Comparison of ENCODE assay signal across 9 cellular contexts in genomic region chr7:137895301-137896201, GRCh38. TPM values are rescaled to one million over a fixed set of nuclear protein-coding genes. Genes with fewer than 3 reads are reported as not detected.
A peak's percentile ranks its signal among the peaks of the same experiment; 100 is the strongest.
DNase-seq lines count a peak whose midpoint lies in the region; ATAC-seq lines count a peak whose summit lies in the region.
"Had no signal": no experiment of that assay in that cellular context is flagged by ENCODE, and none has a peak within 500 bp of the region (broad histone marks: within the 10 kb centered on the region; RNA-seq: fewer than 3 reads in every experiment).

No MANE protein-coding gene starts in this region.

- peak overlapping the region; percentile 90 for H3K27ac Mint-ChIP-seq in activated T-helper 1 cell treated with anti-CD3 and anti-CD28 coated beads, Interleukin-12 subunit alpha, Interleukin-12 subunit beta, Interleukin-2, Interleukin-4 antibody, amounts not matched to agents 30 ng/mL and 10 ng/mL and 1 ng/mL, durations not matched to agents 14 hours and 24 hours and 36 hours

- no peaks in the 10 kb centered on the region for H3K9me3 Mint-ChIP-seq in activated T-helper 1 cell treated with anti-CD3 and anti-CD28 coated beads, Interleukin-12 subunit alpha, Interleukin-12 subunit beta, Interleukin-2, Interleukin-4 antibody, amounts not matched to agents 30 ng/mL and 10 ng/mL and 1 ng/mL, durations not matched to agents 14 hours and 24 hours and 36 hours

- no peaks in the 10 kb centered on the region for H3K27me3 Mint-ChIP-seq in activated T-helper 1 cell treated with anti-CD3 and anti-CD28 coated beads, Interleukin-12 subunit alpha, Interleukin-12 subunit beta, Interleukin-2, Interleukin-4 antibody, amounts not matched to agents 30 ng/mL and 10 ng/mL and 1 ng/mL, durations not matched to agents 14 hours and 24 hours and 36 hours (ENCODE audit: insufficient read depth)

- ATAC-seq in GM18502 (IDR thresholded peaks at IDR 0.05; ENCODE audit: poor library complexity, unreplicated experiment) (peak; percentile 79), GM19397 (IDR thresholded peaks at IDR 0.05; ENCODE audit: unreplicated experiment) (peak; percentile 59), HG03025 (IDR thresholded peaks at IDR 0.05; ENCODE audit: low FRiP score, unreplicated experiment) (peak; percentile 63)

- intact Hi-C loops in activated T-helper 1 cell treated with anti-CD3 and anti-CD28 coated beads, Interleukin-12 subunit alpha, Interleukin-12 subunit beta, Interleukin-2, Interleukin-4 antibody, amounts not matched to agents 30 ng/mL and 10 ng/mL and 1 ng/mL, durations not matched to agents 14 hours and 24 hours and 36 hours (cut with micrococcal nuclease) = loop anchor here (1.0 to 5.0 kb wide), 5 partner anchors 13 to 1913 kb away; no protein-coding TSS in a partner anchor

- peaks cover 50% of the 10 kb centered on the region for H3K4me1 Mint-ChIP-seq in activated T-helper 1 cell treated with anti-CD3 and anti-CD28 coated beads, Interleukin-12 subunit alpha, Interleukin-12 subunit beta, Interleukin-2, Interleukin-4 antibody, amounts not matched to agents 30 ng/mL and 10 ng/mL and 1 ng/mL, durations not matched to agents 14 hours and 24 hours and 36 hours (ENCODE audit: low read depth)

- H3K4me3 Mint-ChIP-seq in activated T-helper 1 cell treated with anti-CD3 and anti-CD28 coated beads, Interleukin-12 subunit alpha, Interleukin-12 subunit beta, Interleukin-2, Interleukin-4 antibody, amounts not matched to agents 30 ng/mL and 10 ng/mL and 1 ng/mL, durations not matched to agents 14 hours and 24 hours and 36 hours = peak overlapping the region; percentile 60

- peaks cover 38% of the 10 kb centered on the region for H3K36me3 Mint-ChIP-seq in activated T-helper 1 cell treated with anti-CD3 and anti-CD28 coated beads, Interleukin-12 subunit alpha, Interleukin-12 subunit beta, Interleukin-2, Interleukin-4 antibody, amounts not matched to agents 30 ng/mL and 10 ng/mL and 1 ng/mL, durations not matched to agents 14 hours and 24 hours and 36 hours (ENCODE audit: low read depth)

- no peak for DNase-seq in activated T-helper 1 cell treated with anti-CD3 and anti-CD28 coated beads, Interleukin-12 subunit alpha, Interleukin-12 subunit beta, Interleukin-2, Interleukin-4 antibody, amounts not matched to agents 30 ng/mL and 10 ng/mL and 1 ng/mL, durations not matched to agents 14 hours and 24 hours and 36 hours (ENCODE audit: low spot score)
- DNase-seq in LoVo (ENCODE audit: low spot score) (no peak), SHP77 treated with DMSO at 0.1 percent for 48 hours (lab: John Stamatoyannopoulos, UW) (no peak), SKM-1 treated with dmso at 0.1 percent for 144 hours (lab: John Stamatoyannopoulos, UW; ENCODE audit: unreplicated experiment) (no peak), NCI-H2081 (lab: John Stamatoyannopoulos, UW) (no peak)
- DNase-seq: NK-92 treated with Interleukin-12 subunit alpha and Interleukin-12 subunit beta, amount 100 ng/mL, for 24 hours had no signal

RNA-seq across cellular contexts. Expression of gene DGKI, which starts 48.8 kb away (rescaled TPM):
- total RNA-seq in activated T-helper 1 cell treated with anti-CD3 and anti-CD28 coated beads, Interleukin-12 subunit alpha, Interleukin-12 subunit beta, Interleukin-2, Interleukin-4 antibody, amounts not matched to agents 30 ng/mL and 10 ng/mL and 1 ng/mL, durations not matched to agents 14 hours and 24 hours and 36 hours = 27.3 and 30.2 TPM in 2 replicates
